Comparison of ENCODE assay signal across 1 cellular context in genomic region chr1:7042322-7043231, GRCh38.
TF ChIP-seq lines count a peak whose summit lies in the region.

No MANE protein-coding gene starts in this region.

TF ChIP-seq in liver, 16 proteins besides CTCF, POLR2A, EP300 and RAD21 (continued from another document):
- no peak for TF ChIP-seq ZBTB33 (IDR thresholded peaks at IDR 0.05)
TF ChIP-seq in liver: peak in this region for 0.
